In the genomic region with DNA sequence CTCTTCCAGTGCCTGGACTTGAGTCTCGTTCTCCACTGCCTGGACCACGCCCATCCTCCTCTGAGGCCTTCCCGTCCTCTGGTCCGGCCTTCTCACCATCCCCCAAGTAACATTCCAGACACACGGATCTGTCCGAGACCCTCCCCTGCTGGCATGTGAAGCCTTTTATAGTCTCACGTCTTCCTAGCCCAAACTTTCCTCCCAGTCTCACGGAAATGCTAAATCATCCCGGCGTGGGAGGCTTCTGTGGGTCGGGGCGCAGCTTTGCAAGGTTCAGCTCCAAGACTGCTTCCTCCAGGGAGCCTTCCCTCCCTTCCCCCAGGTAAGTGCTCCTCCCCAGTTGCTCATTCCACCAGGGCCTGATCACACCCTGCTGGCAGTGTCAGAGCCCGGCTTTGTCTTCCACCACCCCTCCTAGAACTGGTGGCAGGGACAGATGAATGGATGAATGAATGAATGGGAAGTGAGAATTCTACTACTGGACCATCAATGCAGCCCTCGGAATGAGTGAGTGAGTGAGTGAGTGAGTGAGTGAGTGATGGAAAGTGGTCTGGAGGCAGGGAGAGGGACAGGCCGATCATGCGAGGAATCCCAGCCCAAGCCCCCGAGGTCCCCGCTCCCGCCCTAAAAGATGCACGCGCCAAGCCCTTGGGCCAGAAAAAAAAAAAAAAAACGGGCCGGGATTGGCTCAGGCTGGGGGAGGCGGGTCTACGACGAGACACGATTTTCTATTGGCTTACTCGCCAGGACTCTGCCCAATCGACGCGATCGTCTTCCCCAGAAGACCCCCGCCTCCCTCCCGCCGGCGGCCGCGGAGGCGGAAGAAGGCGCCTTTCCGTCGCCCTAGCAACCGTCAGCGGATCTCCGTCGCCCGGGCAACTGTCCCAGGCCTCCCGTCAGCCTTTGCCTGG, we compare ENCODE assay signal across 8 cellular contexts. TPM values are rescaled to one million over a fixed set of nuclear protein-coding genes. Genes with fewer than 3 reads are reported as not detected.
DNase-seq lines count a peak whose midpoint lies in the region; ATAC-seq and TF ChIP-seq lines count a peak whose summit lies in the region.

No MANE protein-coding gene starts in this region.

- TF ChIP-seq POLR2A in body of pancreas (IDR thresholded peaks at IDR 0.05): no peak

- H3K4me3 ChIP-seq in body of pancreas (peak overlapping the region; percentile 27 to 41), retinal pigment epithelial cell (ENCODE audit: low read length) (peak overlapping the region; percentile 71)

- H3K4me1 ChIP-seq in body of pancreas: peaks cover 8% of the 10 kb centered on the region

- no peaks in the 10 kb centered on the region for H3K27me3 ChIP-seq in body of pancreas

- DNase-seq in GM03348 (ENCODE audit: low spot score) (peak; percentile 100), NCI-H2081 treated with DMSO at 0.1 percent for 48 hours (lab: John Stamatoyannopoulos, UW) (peak; percentile 86), UCSD-AML1 (lab: John Stamatoyannopoulos, UW; ENCODE audit: unreplicated experiment) (peak; percentile 86), body of pancreas (peak; percentile 80 to 92 (median 86)), iPS DF 19.7 (ENCODE audit: low read depth, low spot score) (peak; percentile 84), retinal pigment epithelial cell (ENCODE audit: low read depth) (peak; percentile 80)

- H3K9me3 ChIP-seq in body of pancreas: no peaks in the 10 kb centered on the region

- ATAC-seq in HG02884 (IDR thresholded peaks at IDR 0.05; ENCODE audit: unreplicated experiment) (peak; percentile 63), body of pancreas (peak; percentile 96), GM21717 (IDR thresholded peaks at IDR 0.05; ENCODE audit: unreplicated experiment) (no peak)

- TF ChIP-seq CTCF in body of pancreas (IDR thresholded peaks at IDR 0.05) (no peak), retinal pigment epithelial cell (conservative IDR thresholded peaks at IDR 0.05; ENCODE audit: low read depth, low read length) (no peak)

- no peak overlapping the region for H3K27ac ChIP-seq in body of pancreas

- WGBS in body of pancreas, 2 donors: 3 to 4% methylated on average over 48 of the region's 48 CpGs

- intact Hi-C loops in body of pancreas (cut with DNase I): no loop called here

- H3K36me3 ChIP-seq in body of pancreas (replicated peaks in 1 of 2; ENCODE audit: insufficient read depth in 1 of 2, low read depth in 2 of 2): no peaks in the 10 kb centered on the region

RNA-seq across cellular contexts. Expression of a gene that starts 9.3 kb away (rescaled TPM):
- total RNA-seq in body of pancreas: not detected

RNA-seq across cellular contexts. Expression of a gene that starts 22.2 kb away (rescaled TPM):
- 10 to 100 TPM; 20.2 to 33.9 TPM for total RNA-seq in body of pancreas
